ENCODE assay signal across 17 cellular contexts in genomic region chr1:193013707-193014106, GRCh38.
"Had no signal": no experiment of that assay in that cellular context is flagged by ENCODE, and none has a peak within 500 bp of the region (broad histone marks: within the 10 kb centered on the region; RNA-seq: fewer than 3 reads in every experiment).

No MANE protein-coding gene starts in this region.

- H3K4me3 ChIP-seq: ovary, suprapubic skin had no signal

- ATAC-seq: activated CD4-positive, alpha-beta T cell treated with anti-CD3 and anti-CD28 coated beads for 36 hours; activated naive CD4-positive, alpha-beta T cell treated with anti-CD3 and anti-CD28 coated beads, Interleukin-2, amount 50 U/mL, for 72 hours; effector memory CD8-positive, alpha-beta T cell; left lobe of liver; stimulated activated naive CD8-positive, alpha-beta T cell treated with anti-CD3 and anti-CD28 coated beads, Interleukin-15, amount 100 ng/mL, for 72 hours; WTC11 had no signal

- H3K4me1 ChIP-seq: foreskin keratinocyte, suprapubic skin had no signal

- H3K36me3 Mint-ChIP-seq: activated naive CD4-positive, alpha-beta T cell treated with anti-CD3 and anti-CD28 coated beads, Interleukin-2, amount 50 U/mL, for 72 hours; naive B cell; WTC11 had no signal

- H3K27ac Mint-ChIP-seq: activated CD4-positive, alpha-beta T cell treated with anti-CD3 and anti-CD28 coated beads for 36 hours; activated naive CD4-positive, alpha-beta T cell treated with anti-CD3 and anti-CD28 coated beads, Interleukin-2, amount 50 U/mL, for 72 hours; effector memory CD8-positive, alpha-beta T cell; naive B cell; stimulated activated naive CD8-positive, alpha-beta T cell treated with anti-CD3 and anti-CD28 coated beads, Interleukin-15, amount 100 ng/mL, for 72 hours; T-helper 2 cell treated with Interferon-gamma antibody and Interleukin-4, amounts not matched to agents 5 μg/mL and 100 μg/mL, for 36 hours; WTC11 had no signal

- H3K4me3 Mint-ChIP-seq: activated CD4-positive, alpha-beta T cell treated with anti-CD3 and anti-CD28 coated beads for 36 hours; effector memory CD8-positive, alpha-beta T cell; naive B cell; neural crest cell; stimulated activated naive CD8-positive, alpha-beta T cell treated with anti-CD3 and anti-CD28 coated beads, Interleukin-15, amount 100 ng/mL, for 72 hours; T-helper 2 cell treated with Interferon-gamma antibody and Interleukin-4, amounts not matched to agents 5 μg/mL and 100 μg/mL, for 36 hours; WTC11 had no signal

- DNase-seq: activated CD4-positive, alpha-beta T cell treated with anti-CD3 and anti-CD28 coated beads for 36 hours; activated CD4-positive, alpha-beta T cell treated with anti-CD3 and anti-CD28 coated beads, Interleukin-2, amount 50 U/mL, for 48 hours; activated gamma-delta T cell treated with Interleukin-2 at 50 U/mL for 16 hours; caudate nucleus; effector memory CD8-positive, alpha-beta T cell; kidney; mammary epithelial cell; naive B cell; ovary; stimulated activated naive CD8-positive, alpha-beta T cell treated with anti-CD3 and anti-CD28 coated beads, Interleukin-15, amount 100 ng/mL, for 72 hours had no signal

- H3K9me3 ChIP-seq: ovary, suprapubic skin had no signal

- H3K9me3 Mint-ChIP-seq: activated naive CD4-positive, alpha-beta T cell treated with anti-CD3 and anti-CD28 coated beads, Interleukin-2, amount 50 U/mL, for 72 hours; effector memory CD8-positive, alpha-beta T cell; naive B cell; neural crest cell; stimulated activated naive CD8-positive, alpha-beta T cell treated with anti-CD3 and anti-CD28 coated beads, Interleukin-15, amount 100 ng/mL, for 72 hours; T-helper 2 cell treated with Interferon-gamma antibody and Interleukin-4, amounts not matched to agents 5 μg/mL and 100 μg/mL, for 36 hours; WTC11 had no signal

- H3K36me3 ChIP-seq: ovary, suprapubic skin had no signal

- H3K27me3 ChIP-seq: foreskin keratinocyte, ovary, suprapubic skin had no signal

- H3K27ac ChIP-seq: foreskin keratinocyte, ovary, suprapubic skin had no signal

- H3K4me1 Mint-ChIP-seq: activated CD4-positive, alpha-beta T cell treated with anti-CD3 and anti-CD28 coated beads for 36 hours; naive B cell; neural crest cell; stimulated activated naive CD8-positive, alpha-beta T cell treated with anti-CD3 and anti-CD28 coated beads, Interleukin-15, amount 100 ng/mL, for 72 hours; WTC11 had no signal

- H3K27me3 Mint-ChIP-seq: activated CD4-positive, alpha-beta T cell treated with anti-CD3 and anti-CD28 coated beads for 36 hours; effector memory CD8-positive, alpha-beta T cell; naive B cell; stimulated activated naive CD8-positive, alpha-beta T cell treated with anti-CD3 and anti-CD28 coated beads, Interleukin-15, amount 100 ng/mL, for 72 hours had no signal
